ENCODE assay signal across 9 cellular contexts in the genomic region with DNA sequence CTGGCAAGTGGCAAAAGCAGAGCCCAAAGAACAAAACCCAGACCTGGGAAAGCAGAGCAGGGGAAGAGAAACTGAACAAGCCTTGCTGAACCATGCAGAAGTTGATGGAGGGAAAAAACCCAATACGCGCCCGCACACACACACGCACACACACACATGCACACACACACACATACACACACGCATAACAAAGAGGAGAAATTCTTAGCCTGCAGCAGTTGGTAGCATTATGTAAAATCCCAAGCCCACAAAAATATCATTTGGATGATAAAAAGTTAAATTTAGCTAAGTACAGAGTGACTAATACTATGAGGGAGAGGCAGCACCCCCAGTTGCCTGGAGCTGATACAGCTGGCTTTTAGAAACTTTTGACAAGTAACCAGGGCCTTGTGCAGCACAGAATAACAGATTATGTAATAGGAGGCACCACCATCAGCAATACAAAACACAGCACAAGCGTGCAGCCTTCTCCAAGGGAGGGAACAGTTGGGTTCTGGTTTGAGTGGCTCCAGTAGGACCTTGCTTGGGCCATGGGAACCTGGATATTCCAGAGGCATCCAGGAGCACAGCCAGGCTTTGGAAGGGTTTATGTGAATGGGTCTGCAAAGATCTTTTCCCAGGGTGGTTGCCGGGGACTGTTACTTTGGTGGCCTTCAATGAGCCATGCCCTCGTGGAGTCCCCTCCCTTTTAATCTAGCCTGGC. TPM values are rescaled to one million over a fixed set of nuclear protein-coding genes. Genes with fewer than 3 reads are reported as not detected.
DNase-seq lines count a peak whose midpoint lies in the region; ATAC-seq and FAIRE-seq lines count a peak whose summit lies in the region.
"Had no signal": no experiment of that assay in that cellular context is flagged by ENCODE, and none has a peak within 500 bp of the region (broad histone marks: within the 10 kb centered on the region; RNA-seq: fewer than 3 reads in every experiment).

No MANE protein-coding gene starts in this region.

- POLR2A ChIA-PET in CD4-positive, alpha-beta memory T cell (lab: Charles Lee; ENCODE audit: partially characterized antibody), result interaction anchor here (0.6 to 1.9 kb wide), 4 partner anchors 9 to 117 kb away, joined by 3 to 8 read pairs (median 4); a partner anchor contains a TSS

- no peaks in the 10 kb centered on the region for H3K27me3 ChIP-seq in CD4-positive, alpha-beta memory T cell (ENCODE audit: insufficient read depth, low read length)

- FAIRE-seq in endometrium (lab: Jason Lieb, UNC), result peak; percentile 50

- no peaks in the 10 kb centered on the region for H3K36me3 Mint-ChIP-seq in CD4-positive, alpha-beta memory T cell

- H3K27ac ChIP-seq in CD4-positive, alpha-beta memory T cell (ENCODE audit: low read depth, low read length), result no peak overlapping the region
- H3K27ac ChIP-seq: epithelial cell of prostate had no signal

- H3K4me1 ChIP-seq in CD4-positive, alpha-beta memory T cell (ENCODE audit: insufficient read depth, low read length), result peaks cover 41% of the 10 kb centered on the region

- H3K36me3 ChIP-seq in CD4-positive, alpha-beta memory T cell (ENCODE audit: insufficient read depth, low read length), result no peaks in the 10 kb centered on the region

- CTCF ChIA-PET in CD4-positive, alpha-beta memory T cell (lab: Charles Lee; ENCODE audit: partially characterized antibody), result interaction anchor here (1.4 kb wide), 1 partner anchor 108 kb away, joined by 3 read pairs; no protein-coding TSS in a partner anchor

- H3K27ac Mint-ChIP-seq in CD4-positive, alpha-beta memory T cell, result peak overlapping the region in 6 of 7 donors; percentile 31 to 68 (median 62)

- H3K4me3 ChIP-seq in CD4-positive, alpha-beta memory T cell (ENCODE audit: low read length in 2 of 2), result no peak overlapping the region

- intact Hi-C loops in CD4-positive, alpha-beta memory T cell (cut with micrococcal nuclease), result no loop called here

- no peaks in the 10 kb centered on the region for H3K9me3 Mint-ChIP-seq in CD4-positive, alpha-beta memory T cell

- H3K4me1 Mint-ChIP-seq in CD4-positive, alpha-beta memory T cell, result peaks cover 15 to 37% (median 24%) of the 10 kb centered on the region in 4 donors

- no peak for ATAC-seq in HG03571 (IDR thresholded peaks at IDR 0.05; ENCODE audit: unreplicated experiment)
- ATAC-seq in GM18868 (IDR thresholded peaks at IDR 0.05; ENCODE audit: unreplicated experiment), result no peak

- H3K27me3 Mint-ChIP-seq in CD4-positive, alpha-beta memory T cell, result no peaks in the 10 kb centered on the region

- no peaks in the 10 kb centered on the region for H3K9me3 ChIP-seq in CD4-positive, alpha-beta memory T cell (ENCODE audit: control insufficient read depth in 1 of 2, low read length in 2 of 2)

- peak overlapping the region in 4 of 8 donors; percentile 7 to 47 (median 26) for H3K4me3 Mint-ChIP-seq in CD4-positive, alpha-beta memory T cell

- DNase-seq in CD4-positive, alpha-beta memory T cell, result peak in 2 of 5 donors; percentile 11 to 19
- peak; percentile 68 for DNase-seq in NOMO-1 treated with DMSO at 0.1 percent for 48 hours (lab: John Stamatoyannopoulos, UW; ENCODE audit: unreplicated experiment)
- DNase-seq in non-pigmented ciliary epithelial cell (ENCODE audit: low read depth), result peak; percentile 84
- DNase-seq in NCI-H2029 (lab: John Stamatoyannopoulos, UW), result no peak
- no peak for DNase-seq in NCI-H2227 treated with DMSO at 0.1 percent for 48 hours (lab: John Stamatoyannopoulos, UW)

RNA-seq across cellular contexts. Expression of a gene that starts 35.3 kb away (rescaled TPM):
- total RNA-seq in CD4-positive, alpha-beta memory T cell, result 10 to 100 TPM; 15.7 to 16.8 TPM
- 1 to 10 TPM in 1 of 2 donors, under 1 TPM in 1; 0.77 to 3.3 TPM for polyA plus RNA-seq in CD4-positive, alpha-beta memory T cell

Comparison
In these comparisons a context has a peak if more than half of its experiments do, and no peak if none do; other contexts are left out.
1. DNase-seq: peak in NOMO-1 treated with DMSO at 0.1 percent for 48 hours (single experiment) and non-pigmented ciliary epithelial cell (single experiment); none in NCI-H2029 (single experiment) and NCI-H2227 treated with DMSO at 0.1 percent for 48 hours (single experiment).